Comparison of ENCODE assay signal across 15 cellular contexts in genomic region chr2:1653956-1654695, GRCh38.
A peak's percentile ranks its signal among the peaks of the same experiment; 100 is the strongest.
DNase-seq lines count a peak whose midpoint lies in the region; ATAC-seq and TF ChIP-seq lines count a peak whose summit lies in the region.
"Had no signal": no experiment of that assay in that cellular context is flagged by ENCODE, and none has a peak within 500 bp of the region (broad histone marks: within the 10 kb centered on the region; RNA-seq: fewer than 3 reads in every experiment).

No MANE protein-coding gene starts in this region.

- H3K4me1 ChIP-seq in ACC112 (ENCODE audit: control insufficient read depth, insufficient read depth, low read length, unreplicated experiment) (peaks cover 41% of the 10 kb centered on the region), Panc1 (ENCODE audit: control insufficient read depth, insufficient read depth, low read length) (peaks cover 21% of the 10 kb centered on the region), esophagus muscularis mucosa (peaks cover 32 to 47% (median 45%) of the 10 kb centered on the region in 4 donors)
- H3K4me1 ChIP-seq: BE2C had no signal

- H3K4me1 Mint-ChIP-seq in nephron, result peaks cover 36% of the 10 kb centered on the region
- H3K4me1 Mint-ChIP-seq in stimulated activated naive CD8-positive, alpha-beta T cell treated with anti-CD3 and anti-CD28 coated beads, Interleukin-15, amount 100 ng/mL, for 72 hours, result no peaks in the 10 kb centered on the region
- H3K4me1 Mint-ChIP-seq: activated CD4-positive, alpha-beta T cell treated with anti-CD3 and anti-CD28 coated beads for 36 hours had no signal

- TF ChIP-seq CTCF in Panc1 (IDR thresholded peaks at IDR 0.05) (no peak), esophagus muscularis mucosa (IDR thresholded peaks at IDR 0.05) (no peak), nephron (IDR thresholded peaks at IDR 0.05; ENCODE audit: unreplicated experiment in 3 of 3) (no peak)

- DNase-seq in Panc1 (ENCODE audit: low read depth, low spot score) (no peak), esophagus muscularis mucosa (ENCODE audit: extremely low spot score) (no peak), NCI-H1092 treated with DMSO at 0.1 percent for 48 hours (lab: John Stamatoyannopoulos, UW) (no peak), T-helper 9 cell (no peak)
- DNase-seq in stimulated activated naive CD8-positive, alpha-beta T cell treated with anti-CD3 and anti-CD28 coated beads, Interleukin-15, amount 100 ng/mL, for 72 hours, result no peak
- no peak for DNase-seq in activated CD8-positive, alpha-beta memory T cell treated with anti-CD3 and anti-CD28 coated beads, Interleukin-2, amount 50 U/mL, for 48 hours
- DNase-seq: activated CD4-positive, alpha-beta T cell treated with anti-CD3 and anti-CD28 coated beads for 36 hours; activated naive CD4-positive, alpha-beta T cell treated with anti-CD3 and anti-CD28 coated beads for 36 hours; BE2C; midbrain; NCI-H2081 treated with DMSO at 0.1 percent for 48 hours; stimulated activated CD4-positive, alpha-beta T cell treated with anti-CD3 and anti-CD28 coated beads, Interleukin-4, amount 100 ng/mL, for 4 hours had no signal

- H3K4me3 Mint-ChIP-seq in nephron, result no peak overlapping the region
- no peak overlapping the region for H3K4me3 Mint-ChIP-seq in stimulated activated naive CD8-positive, alpha-beta T cell treated with anti-CD3 and anti-CD28 coated beads, Interleukin-15, amount 100 ng/mL, for 72 hours
- H3K4me3 Mint-ChIP-seq: activated CD4-positive, alpha-beta T cell treated with anti-CD3 and anti-CD28 coated beads for 36 hours; activated naive CD4-positive, alpha-beta T cell treated with anti-CD3 and anti-CD28 coated beads for 36 hours had no signal

- H3K27ac Mint-ChIP-seq in nephron, result peak overlapping the region; percentile 27 to 81 (median 49)
- no peak overlapping the region for H3K27ac Mint-ChIP-seq in stimulated activated naive CD8-positive, alpha-beta T cell treated with anti-CD3 and anti-CD28 coated beads, Interleukin-15, amount 100 ng/mL, for 72 hours
- H3K27ac Mint-ChIP-seq: activated CD4-positive, alpha-beta T cell treated with anti-CD3 and anti-CD28 coated beads for 36 hours; activated naive CD4-positive, alpha-beta T cell treated with anti-CD3 and anti-CD28 coated beads for 36 hours had no signal

- H3K36me3 Mint-ChIP-seq in nephron (ENCODE audit: low read depth), result peaks cover 59% of the 10 kb centered on the region

- TF ChIP-seq POLR2A in esophagus muscularis mucosa (IDR thresholded peaks at IDR 0.05; ENCODE audit: low read depth), result no peak

- no peaks in the 10 kb centered on the region for H3K27me3 Mint-ChIP-seq in nephron (ENCODE audit: low read depth)
- no peaks in the 10 kb centered on the region for H3K27me3 Mint-ChIP-seq in stimulated activated naive CD8-positive, alpha-beta T cell treated with anti-CD3 and anti-CD28 coated beads, Interleukin-15, amount 100 ng/mL, for 72 hours

- CTCF ChIA-PET in Panc1 (lab: Charles Lee), result no interaction called here

- intact Hi-C loops in Panc1 (cut with micrococcal nuclease; ENCODE audit: unreplicated experiment), result no loop called here
- intact Hi-C loops in esophagus muscularis mucosa (cut with DNase I), result no loop called here

- TF ChIP-seq EP300 in esophagus muscularis mucosa (IDR thresholded peaks at IDR 0.05), result no peak

- in situ Hi-C loops in Panc1 (cut with HindIII; ENCODE audit: low pct_unique_long_range_greater_than_20kb, low sequenced_read_pairs), result no loop called here

- no peaks in the 10 kb centered on the region for H3K27me3 ChIP-seq in ACC112 (ENCODE audit: insufficient read depth, low read length)
- no peaks in the 10 kb centered on the region for H3K27me3 ChIP-seq in Panc1 (ENCODE audit: control insufficient read depth, insufficient read depth, low read length)
- H3K27me3 ChIP-seq in esophagus muscularis mucosa, result no peaks in the 10 kb centered on the region
- H3K27me3 ChIP-seq: BE2C had no signal

- ATAC-seq in Panc1, result no peak
- no peak for ATAC-seq in stimulated activated naive CD8-positive, alpha-beta T cell treated with anti-CD3 and anti-CD28 coated beads, Interleukin-15, amount 100 ng/mL, for 72 hours
- ATAC-seq: activated CD4-positive, alpha-beta T cell treated with anti-CD3 and anti-CD28 coated beads for 36 hours; HepG2 had no signal

- H3K9me3 ChIP-seq in Panc1 (ENCODE audit: control insufficient read depth, insufficient read depth, low read depth, low read length), result no peaks in the 10 kb centered on the region
- H3K9me3 ChIP-seq in esophagus muscularis mucosa, result no peaks in the 10 kb centered on the region
- H3K9me3 ChIP-seq: BE2C had no signal

- peak overlapping the region; percentile 99 for H3K27ac ChIP-seq in ACC112 (ENCODE audit: low read depth, low read length)
- H3K27ac ChIP-seq in Panc1 (ENCODE audit: low read length), result peak overlapping the region; percentile 84
- peak overlapping the region; percentile 71 to 82 (median 78) for H3K27ac ChIP-seq in esophagus muscularis mucosa (replicated peaks in 1 of 4)

- H3K36me3 ChIP-seq in ACC112 (ENCODE audit: insufficient read depth, low read length) (peaks cover 19% of the 10 kb centered on the region; the same call in 1 of the 2 replicates), Panc1 (ENCODE audit: control insufficient read depth, insufficient read depth, low read length) (no peaks in the 10 kb centered on the region), esophagus muscularis mucosa (peaks cover 5 to 36% (median 27%) of the 10 kb centered on the region in 4 donors)
- H3K36me3 ChIP-seq: BE2C had no signal

- H3K4me3 ChIP-seq in ACC112 (ENCODE audit: low read depth, low read length), result peak overlapping the region; percentile 35
- no peak overlapping the region for H3K4me3 ChIP-seq in Panc1 (ENCODE audit: low read depth in 2 of 2, low read length in 2 of 2)
- H3K4me3 ChIP-seq in esophagus muscularis mucosa, result no peak overlapping the region

- H3K9me3 Mint-ChIP-seq in nephron, result no peaks in the 10 kb centered on the region
- peaks cover 0 to 10% of the 10 kb centered on the region in 2 donors for H3K9me3 Mint-ChIP-seq in stimulated activated naive CD8-positive, alpha-beta T cell treated with anti-CD3 and anti-CD28 coated beads, Interleukin-15, amount 100 ng/mL, for 72 hours
- H3K9me3 Mint-ChIP-seq: activated naive CD4-positive, alpha-beta T cell treated with anti-CD3 and anti-CD28 coated beads for 36 hours had no signal

- no TSS peak for BruUV-seq in Panc1 (replicated peaks; lab: Mats Ljungman, UMichigan)

- H2AFZ ChIP-seq in ACC112 (ENCODE audit: low read length, unreplicated experiment), result no peak overlapping the region

- peaks cover 3% of the 10 kb centered on the region for H3K79me2 ChIP-seq in ACC112 (ENCODE audit: control insufficient read depth, insufficient read depth, low read length, unreplicated experiment)

- POLR2A ChIA-PET in Panc1 (lab: Charles Lee), result no interaction called here

- WGBS in esophagus muscularis mucosa, result 80% methylated on average over 14 of the region's 14 CpGs

Comparison
In these comparisons a context has a peak if more than half of its experiments do, and no peak if none do; other contexts are left out.
1. H3K27ac Mint-ChIP-seq: peak in nephron (3 of 3); none in stimulated activated naive CD8-positive, alpha-beta T cell treated with anti-CD3 and anti-CD28 coated beads, Interleukin-15, amount 100 ng/mL, for 72 hours (0 of 2).
2. Peak in every context shown above with its lines, with median percentiles within 50 percentile points of each other: H3K27ac ChIP-seq.